9 cellular contexts compared by ENCODE assay signal in genomic region chr5:37668524-37669047, GRCh38.
A peak's percentile ranks its signal among the peaks of the same experiment; 100 is the strongest.
DNase-seq lines count a peak whose midpoint lies in the region; ATAC-seq and TF ChIP-seq lines count a peak whose summit lies in the region.
"Had no signal": no experiment of that assay in that cellular context is flagged by ENCODE, and none has a peak within 500 bp of the region (broad histone marks: within the 10 kb centered on the region; RNA-seq: fewer than 3 reads in every experiment).

No MANE protein-coding gene starts in this region.

- H3K4me1 ChIP-seq in mucosa of descending colon (ENCODE audit: low read depth) = no peaks in the 10 kb centered on the region

- intact Hi-C loops in mucosa of descending colon (cut with DNase I, micrococcal nuclease) = no loop called here
- intact Hi-C loops in activated T-helper 1 cell treated with anti-CD3 and anti-CD28 coated beads, Interleukin-12 subunit alpha, Interleukin-12 subunit beta, Interleukin-2, Interleukin-4 antibody, amounts not matched to agents 30 ng/mL and 10 ng/mL and 1 ng/mL, durations not matched to agents 14 hours and 24 hours and 36 hours (cut with micrococcal nuclease) = no loop called here

- no peak overlapping the region for H3K27ac Mint-ChIP-seq in activated T-helper 1 cell treated with anti-CD3 and anti-CD28 coated beads, Interleukin-12 subunit alpha, Interleukin-12 subunit beta, Interleukin-2, Interleukin-4 antibody, amounts not matched to agents 30 ng/mL and 10 ng/mL and 1 ng/mL, durations not matched to agents 14 hours and 24 hours and 36 hours

- H3K27me3 Mint-ChIP-seq in activated T-helper 1 cell treated with anti-CD3 and anti-CD28 coated beads, Interleukin-12 subunit alpha, Interleukin-12 subunit beta, Interleukin-2, Interleukin-4 antibody, amounts not matched to agents 30 ng/mL and 10 ng/mL and 1 ng/mL, durations not matched to agents 14 hours and 24 hours and 36 hours (ENCODE audit: insufficient read depth) = no peaks in the 10 kb centered on the region

- no peak overlapping the region for H3K4me3 ChIP-seq in choroid plexus epithelial cell (ENCODE audit: low read depth, low read length)
- no peak overlapping the region for H3K4me3 ChIP-seq in mucosa of descending colon

- peak; percentile 18 for DNase-seq in D341Med (ENCODE audit: low spot score)
- DNase-seq in NCI-H2029 treated with DMSO at 0.1 percent for 48 hours (lab: John Stamatoyannopoulos, UW) = peak; percentile 74
- DNase-seq in choroid plexus epithelial cell (ENCODE audit: low read depth) = peak; percentile 99
- peak in 1 of 3 donors; percentile 23 for DNase-seq in mucosa of descending colon
- no peak for DNase-seq in activated T-helper 1 cell treated with anti-CD3 and anti-CD28 coated beads, Interleukin-12 subunit alpha, Interleukin-12 subunit beta, Interleukin-2, Interleukin-4 antibody, amounts not matched to agents 30 ng/mL and 10 ng/mL and 1 ng/mL, durations not matched to agents 14 hours and 24 hours and 36 hours (ENCODE audit: low spot score)
- no peak for DNase-seq in stimulated activated CD4-positive, alpha-beta T cell treated with anti-CD3 and anti-CD28 coated beads, Interleukin-1b, Interleukin-23, amount 100 ng/mL, for 48 hours
- DNase-seq: activated CD8-positive, alpha-beta memory T cell treated with anti-CD3 and anti-CD28 coated beads for 24 hours had no signal

- H3K4me1 Mint-ChIP-seq in activated T-helper 1 cell treated with anti-CD3 and anti-CD28 coated beads, Interleukin-12 subunit alpha, Interleukin-12 subunit beta, Interleukin-2, Interleukin-4 antibody, amounts not matched to agents 30 ng/mL and 10 ng/mL and 1 ng/mL, durations not matched to agents 14 hours and 24 hours and 36 hours (ENCODE audit: low read depth) = peaks cover 18% of the 10 kb centered on the region

- no peaks in the 10 kb centered on the region for H3K36me3 ChIP-seq in mucosa of descending colon (ENCODE audit: low read depth)

- TF ChIP-seq CTCF in choroid plexus epithelial cell (conservative IDR thresholded peaks at IDR 0.05; ENCODE audit: low read depth, low read length) (no peak), mucosa of descending colon (IDR thresholded peaks at IDR 0.05) (no peak)

- no peaks in the 10 kb centered on the region for H3K9me3 ChIP-seq in mucosa of descending colon

- no peak overlapping the region for H3K4me3 Mint-ChIP-seq in activated T-helper 1 cell treated with anti-CD3 and anti-CD28 coated beads, Interleukin-12 subunit alpha, Interleukin-12 subunit beta, Interleukin-2, Interleukin-4 antibody, amounts not matched to agents 30 ng/mL and 10 ng/mL and 1 ng/mL, durations not matched to agents 14 hours and 24 hours and 36 hours

- H3K36me3 Mint-ChIP-seq in activated T-helper 1 cell treated with anti-CD3 and anti-CD28 coated beads, Interleukin-12 subunit alpha, Interleukin-12 subunit beta, Interleukin-2, Interleukin-4 antibody, amounts not matched to agents 30 ng/mL and 10 ng/mL and 1 ng/mL, durations not matched to agents 14 hours and 24 hours and 36 hours (ENCODE audit: low read depth) = no peaks in the 10 kb centered on the region

- ATAC-seq in mucosa of descending colon (peak; percentile 83), GM18873 (IDR thresholded peaks at IDR 0.05; ENCODE audit: low FRiP score, unreplicated experiment) (no peak)
- ATAC-seq in activated CD4-positive, CD25-positive, alpha-beta regulatory T cell treated with anti-CD3 and anti-CD28 coated beads, Interleukin-2, amount 50 U/mL, for 24 hours = no peak

- H3K9me3 Mint-ChIP-seq in activated T-helper 1 cell treated with anti-CD3 and anti-CD28 coated beads, Interleukin-12 subunit alpha, Interleukin-12 subunit beta, Interleukin-2, Interleukin-4 antibody, amounts not matched to agents 30 ng/mL and 10 ng/mL and 1 ng/mL, durations not matched to agents 14 hours and 24 hours and 36 hours = no peaks in the 10 kb centered on the region

Comparison
In these comparisons a context has a peak if more than half of its experiments do, and no peak if none do; other contexts are left out.
1. DNase-seq: peak in D341Med (single experiment), NCI-H2029 treated with DMSO at 0.1 percent for 48 hours (single experiment) and choroid plexus epithelial cell (single experiment); none in activated T-helper 1 cell treated with anti-CD3 and anti-CD28 coated beads, Interleukin-12 subunit alpha, Interleukin-12 subunit beta, Interleukin-2, Interleukin-4 antibody, amounts not matched to agents 30 ng/mL and 10 ng/mL and 1 ng/mL, durations not matched to agents 14 hours and 24 hours and 36 hours (single experiment) and stimulated activated CD4-positive, alpha-beta T cell treated with anti-CD3 and anti-CD28 coated beads, Interleukin-1b, Interleukin-23, amount 100 ng/mL, for 48 hours (single experiment).